ENCODE assay signal across 8 cellular contexts in the genomic region with DNA sequence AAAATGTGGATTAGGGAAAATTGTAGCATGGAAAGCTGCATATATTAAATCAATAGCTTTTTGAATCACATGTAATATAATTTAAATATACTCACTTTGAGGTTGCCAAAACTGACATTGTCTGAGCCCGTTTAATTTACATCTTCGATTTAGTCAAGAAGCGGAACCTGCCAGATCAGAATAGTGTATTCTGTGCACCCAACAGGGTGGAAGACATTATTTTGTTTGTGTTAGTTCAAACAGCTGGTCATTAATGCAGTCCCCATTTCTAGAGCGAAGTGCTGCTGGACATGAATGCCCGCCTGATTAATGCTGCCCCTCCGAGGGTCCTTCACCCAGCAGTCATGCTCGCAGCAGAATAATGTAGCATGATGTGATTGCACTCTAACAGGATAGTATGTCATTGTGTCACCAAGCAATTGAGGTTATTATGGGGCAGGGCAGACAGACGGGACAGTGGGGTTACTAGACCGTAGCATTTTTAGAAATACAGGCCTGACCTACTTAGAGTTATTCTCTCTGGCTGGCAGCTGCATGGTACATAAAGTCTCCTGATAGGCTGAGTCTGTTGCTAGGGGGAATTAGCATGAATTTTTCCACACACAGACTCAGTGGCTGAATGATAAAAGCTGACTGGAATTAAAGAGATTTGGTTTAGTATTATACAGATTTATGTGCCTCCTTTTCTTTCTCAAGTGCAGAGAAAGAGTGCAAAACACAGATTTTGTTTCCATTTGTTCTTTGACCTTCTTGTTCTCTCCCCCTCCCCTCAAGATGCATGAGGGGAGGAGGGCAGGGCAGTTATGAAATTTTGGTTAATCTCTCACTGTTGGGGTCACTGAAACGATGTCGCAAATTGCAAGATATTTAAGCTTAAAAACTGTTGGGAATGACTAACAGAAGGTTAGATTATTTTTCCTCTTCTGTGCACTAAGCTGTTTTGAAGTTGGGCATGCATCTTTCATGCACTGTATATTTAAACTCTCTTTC.
DNase-seq lines count a peak whose midpoint lies in the region; ATAC-seq lines count a peak whose summit lies in the region.
"Had no signal": no experiment of that assay in that cellular context is flagged by ENCODE, and none has a peak within 500 bp of the region (broad histone marks: within the 10 kb centered on the region; RNA-seq: fewer than 3 reads in every experiment).

No MANE protein-coding gene starts in this region.

- no peak overlapping the region for H3K9ac ChIP-seq in Karpas-422 (ENCODE audit: low read length)

- intact Hi-C loops in left cardiac atrium (cut with DNase I) = loop anchor here in 1 of 2 donors (10.0 kb wide), 1 partner anchor 555 kb away; the partner anchor contains the start of gene SOX4

- no peaks in the 10 kb centered on the region for H3K36me3 ChIP-seq in Karpas-422 (ENCODE audit: insufficient read depth, low read length)

- no peak overlapping the region for H3K4me2 ChIP-seq in Karpas-422 (ENCODE audit: low read depth, low read length, poor library complexity, severe bottlenecking)

- no peak overlapping the region for H2AFZ ChIP-seq in Karpas-422 (ENCODE audit: low read length)

- H3K9me2 ChIP-seq in Karpas-422 (replicated peaks; ENCODE audit: insufficient read depth, low read length) = no peaks in the 10 kb centered on the region

- H3K27me3 Mint-ChIP-seq in stimulated activated naive B cell treated with anti-CD40 and anti-IgM and Interleukin-4, amounts not matched to agents 10 μg/mL and 1 μg/mL and 100 μg/mL, for 72 hours = peaks cover 14 to 26% of the 10 kb centered on the region in 2 donors

- no peak overlapping the region for H3K27ac ChIP-seq in Karpas-422 (ENCODE audit: low read length)

- H3K36me3 Mint-ChIP-seq in stimulated activated naive B cell treated with anti-CD40 and anti-IgM and Interleukin-4, amounts not matched to agents 10 μg/mL and 1 μg/mL and 100 μg/mL, for 72 hours = no peaks in the 10 kb centered on the region

- peak; percentile 40 for DNase-seq in Karpas-422
- DNase-seq in SHP77 (lab: John Stamatoyannopoulos, UW) = peak; percentile 88 to 93
- DNase-seq in left cardiac atrium = no peak
- DNase-seq in stimulated activated naive B cell treated with anti-CD40 and anti-IgM and Interleukin-4, amounts not matched to agents 10 μg/mL and 1 μg/mL and 100 μg/mL, for 72 hours = no peak
- DNase-seq in LoVo (ENCODE audit: low spot score) = no peak
- no peak for DNase-seq in activated T-cell treated with anti-CD3 and anti-CD28 coated beads for 4 hours
- DNase-seq: activated CD4-positive, alpha-beta T cell treated with anti-CD3 and anti-CD28 coated beads, Interleukin-2, amount 50 U/mL, for 4 hours had no signal

- H4K20me1 ChIP-seq in Karpas-422 (ENCODE audit: insufficient read depth, low read depth, low read length) = no peaks in the 10 kb centered on the region

- no peaks in the 10 kb centered on the region for H3K27me3 ChIP-seq in Karpas-422 (ENCODE audit: low read length)

- H3K4me3 ChIP-seq in Karpas-422 (ENCODE audit: low read length) = no peak overlapping the region

- H3K4me1 Mint-ChIP-seq in stimulated activated naive B cell treated with anti-CD40 and anti-IgM and Interleukin-4, amounts not matched to agents 10 μg/mL and 1 μg/mL and 100 μg/mL, for 72 hours = peaks cover 19 to 27% of the 10 kb centered on the region in 2 donors

- no peaks in the 10 kb centered on the region for H3K9me3 Mint-ChIP-seq in stimulated activated naive B cell treated with anti-CD40 and anti-IgM and Interleukin-4, amounts not matched to agents 10 μg/mL and 1 μg/mL and 100 μg/mL, for 72 hours

- no peaks in the 10 kb centered on the region for H3K4me1 ChIP-seq in Karpas-422 (ENCODE audit: low read length)

- H3K79me2 ChIP-seq in Karpas-422 (ENCODE audit: low read length) = no peaks in the 10 kb centered on the region

- no peak overlapping the region for H3K27ac Mint-ChIP-seq in stimulated activated naive B cell treated with anti-CD40 and anti-IgM and Interleukin-4, amounts not matched to agents 10 μg/mL and 1 μg/mL and 100 μg/mL, for 72 hours

- no peak overlapping the region for H3K4me3 Mint-ChIP-seq in stimulated activated naive B cell treated with anti-CD40 and anti-IgM and Interleukin-4, amounts not matched to agents 10 μg/mL and 1 μg/mL and 100 μg/mL, for 72 hours

- ATAC-seq in left cardiac atrium = peak; percentile 59 to 89
- ATAC-seq in stimulated activated naive B cell treated with anti-CD40 and anti-IgM and Interleukin-4, amounts not matched to agents 10 μg/mL and 1 μg/mL and 100 μg/mL, for 72 hours (replicated peaks) = peak; percentile 31 to 58
- no peak for ATAC-seq in HG03097 (IDR thresholded peaks at IDR 0.05; ENCODE audit: low FRiP score, unreplicated experiment)

- no peaks in the 10 kb centered on the region for H3K9me3 ChIP-seq in Karpas-422 (ENCODE audit: low read length)

Comparison
In these comparisons a context has a peak if more than half of its experiments do, and no peak if none do; other contexts are left out.
1. DNase-seq: peak in Karpas-422 (single experiment) and SHP77 (2 of 2); none in left cardiac atrium (single experiment), stimulated activated naive B cell treated with anti-CD40 and anti-IgM and Interleukin-4, amounts not matched to agents 10 μg/mL and 1 μg/mL and 100 μg/mL, for 72 hours (single experiment), LoVo (single experiment) and activated T-cell treated with anti-CD3 and anti-CD28 coated beads for 4 hours (single experiment).